In the genomic region with DNA sequence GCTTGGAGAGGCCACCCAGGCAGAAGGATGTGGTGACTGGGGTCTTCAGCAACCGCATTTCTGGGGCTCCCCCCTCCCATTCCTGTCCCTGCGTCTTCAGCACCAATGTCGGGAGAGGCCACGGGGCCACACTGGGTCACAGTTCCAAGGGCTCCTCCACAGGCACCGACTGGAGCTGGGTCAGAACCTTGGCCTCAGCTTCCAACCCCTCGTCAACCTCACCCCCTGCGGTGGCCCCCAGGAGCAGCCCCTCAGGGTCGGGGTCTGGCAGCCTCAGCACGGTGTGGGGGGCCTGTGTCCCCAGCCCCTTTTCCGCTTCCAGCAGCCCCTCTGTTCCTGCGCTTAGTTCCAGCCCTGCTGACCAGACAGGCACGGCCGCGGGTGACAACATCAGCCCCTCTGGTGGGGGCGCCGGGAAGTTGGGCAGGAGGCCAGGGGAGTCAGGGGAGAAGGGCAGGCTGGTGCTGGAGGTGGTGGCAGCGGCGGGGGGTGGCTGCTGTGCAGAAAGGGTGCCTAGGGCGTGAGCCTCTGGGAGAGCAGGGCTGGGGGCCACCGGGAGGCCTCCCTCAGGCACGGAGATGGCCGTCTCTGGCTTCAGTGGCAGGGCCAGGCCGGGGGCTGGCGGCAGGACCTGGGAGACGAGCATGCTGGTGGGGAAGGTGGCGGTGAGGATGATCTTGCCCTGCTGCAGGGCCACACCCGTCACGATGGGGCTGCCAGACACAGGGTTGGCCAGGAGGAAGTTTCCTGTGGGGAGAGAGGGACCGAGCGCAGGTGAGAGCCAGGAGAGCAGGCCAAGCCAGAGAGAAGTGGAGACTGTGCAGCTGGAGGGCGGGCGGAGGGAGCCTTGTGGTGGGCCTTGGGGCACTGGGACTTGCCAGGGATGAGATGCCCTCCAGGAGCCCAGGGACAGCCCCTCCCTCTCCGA, we compare ENCODE assay signal across 16 cellular contexts. TPM values are rescaled to one million over a fixed set of nuclear protein-coding genes. Genes with fewer than 3 reads are reported as not detected.
DNase-seq lines count a peak whose midpoint lies in the region; ATAC-seq and TF ChIP-seq lines count a peak whose summit lies in the region.
"Had no signal": no experiment of that assay in that cellular context is flagged by ENCODE, and none has a peak within 500 bp of the region (broad histone marks: within the 10 kb centered on the region; RNA-seq: fewer than 3 reads in every experiment).

No MANE protein-coding gene starts in this region.

- WGBS in psoas muscle, 3 donors, result 72 to 76% (median 74%) methylated on average over 32 to 33 of the region's 33 CpGs

- H3K36me3 Mint-ChIP-seq in activated T-cell treated with anti-CD3 and anti-CD28 coated beads, Interleukin-2, amount 50 U/mL, for 72 hours (ENCODE audit: insufficient read depth in 2 of 2), result no peaks in the 10 kb centered on the region
- H3K36me3 Mint-ChIP-seq: activated naive CD8-positive, alpha-beta T cell treated with anti-CD3 and anti-CD28 coated beads, Interleukin-2, amount 10 ng/mL, durations not matched to agents 7 days and 5 days had no signal

- H3K9ac ChIP-seq in NT2/D1 (ENCODE audit: insufficient read length, low read depth), result peak overlapping the region; percentile 61

- H3K4me1 ChIP-seq in NT2/D1 (ENCODE audit: insufficient read depth, insufficient read length) (peaks cover 15% of the 10 kb centered on the region), psoas muscle (peaks cover 34% of the 10 kb centered on the region)

- H3K27ac ChIP-seq in psoas muscle, result peak overlapping the region; percentile 95
- H3K27ac ChIP-seq: SJCRH30 had no signal

- DNase-seq in COLO668 (lab: John Stamatoyannopoulos, UW; ENCODE audit: unreplicated experiment) (peak; percentile 23), NT2/D1 (ENCODE audit: low read depth, low spot score) (no peak), left ventricle myocardium superior (peak; percentile 59), psoas muscle (no peak), T1000 (lab: John Stamatoyannopoulos, UW) (no peak), Kasumi-1 (lab: John Stamatoyannopoulos, UW) (no peak), NCI-H774 (lab: John Stamatoyannopoulos, UW) (no peak)
- no peak for DNase-seq in activated T-cell treated with anti-CD3 and anti-CD28 coated beads, Interleukin-2, amount 50 U/mL, for 72 hours
- DNase-seq: activated naive CD8-positive, alpha-beta T cell treated with anti-CD3 and anti-CD28 coated beads, Interleukin-2, amount 10 ng/mL, durations not matched to agents 7 days and 5 days; DND-41; dorsolateral prefrontal cortex; foreskin fibroblast; kidney; NCI-H1436; NCI-H82; SJCRH30 had no signal

- H3K4me3 ChIP-seq in NT2/D1 (ENCODE audit: insufficient read length, low read depth) (no peak overlapping the region), psoas muscle (peak overlapping the region; percentile 87)

- ATAC-seq in left ventricle myocardium superior (no peak), psoas muscle (no peak)
- ATAC-seq in activated T-cell treated with anti-CD3 and anti-CD28 coated beads, Interleukin-2, amount 50 U/mL, for 72 hours (replicated peaks in 1 of 2), result no peak

- intact Hi-C loops in left ventricle myocardium superior (cut with micrococcal nuclease) (no loop called here), psoas muscle (cut with DNase I) (loop anchor here in 1 of 2 donors (2.0 to 5.0 kb wide), 2 partner anchors 33 to 45 kb away; partner anchors contain the start of genes FBXO46 and MEIOSIN)

- H3K9me3 Mint-ChIP-seq in activated T-cell treated with anti-CD3 and anti-CD28 coated beads, Interleukin-2, amount 50 U/mL, for 72 hours, result no peaks in the 10 kb centered on the region
- H3K9me3 Mint-ChIP-seq: activated naive CD8-positive, alpha-beta T cell treated with anti-CD3 and anti-CD28 coated beads, Interleukin-2, amount 10 ng/mL, durations not matched to agents 7 days and 5 days had no signal

- H3K36me3 ChIP-seq in NT2/D1 (ENCODE audit: insufficient read depth, insufficient read length, low read length) (peaks cover 8% of the 10 kb centered on the region), psoas muscle (ENCODE audit: insufficient read depth in 1 of 2, low read depth in 1 of 2) (peaks cover 0 to 6% of the 10 kb centered on the region in 2 donors)
- H3K36me3 ChIP-seq: SJCRH30 had no signal

- H3K27ac Mint-ChIP-seq in activated T-cell treated with anti-CD3 and anti-CD28 coated beads, Interleukin-2, amount 50 U/mL, for 72 hours, result no peak overlapping the region
- H3K27ac Mint-ChIP-seq: activated naive CD8-positive, alpha-beta T cell treated with anti-CD3 and anti-CD28 coated beads, Interleukin-2, amount 10 ng/mL, durations not matched to agents 7 days and 5 days had no signal

- no peaks in the 10 kb centered on the region for H3K9me3 ChIP-seq in NT2/D1 (ENCODE audit: insufficient read depth, low read length)
- H3K9me3 ChIP-seq in psoas muscle, result no peaks in the 10 kb centered on the region
- H3K9me3 ChIP-seq: SJCRH30 had no signal

- peaks cover 4% of the 10 kb centered on the region for H3K27me3 Mint-ChIP-seq in activated T-cell treated with anti-CD3 and anti-CD28 coated beads, Interleukin-2, amount 50 U/mL, for 72 hours (ENCODE audit: low read depth)

- peaks cover 5% of the 10 kb centered on the region for H3K4me1 Mint-ChIP-seq in activated T-cell treated with anti-CD3 and anti-CD28 coated beads, Interleukin-2, amount 50 U/mL, for 72 hours (ENCODE audit: low read depth)

- H3K27me3 ChIP-seq in NT2/D1 (ENCODE audit: insufficient read depth, insufficient read length) (peaks cover 3% of the 10 kb centered on the region), psoas muscle (ENCODE audit: insufficient read depth in 3 of 3, low read length in 2 of 3) (no peaks in the 10 kb centered on the region)

- H3K4me3 Mint-ChIP-seq in activated T-cell treated with anti-CD3 and anti-CD28 coated beads, Interleukin-2, amount 50 U/mL, for 72 hours, result peak overlapping the region in 1 of 2 donors; percentile 45
- H3K4me3 Mint-ChIP-seq: activated naive CD8-positive, alpha-beta T cell treated with anti-CD3 and anti-CD28 coated beads, Interleukin-2, amount 10 ng/mL, durations not matched to agents 7 days and 5 days had no signal

- TF ChIP-seq CTCF in psoas muscle (IDR thresholded peaks at IDR 0.05), result no peak

RNA-seq across cellular contexts. Expression of gene SIX5, which starts 3.4 kb away (rescaled TPM):
- total RNA-seq in left ventricle myocardium superior, result 26.1 TPM
- total RNA-seq in psoas muscle, result 10 to 100 TPM in 1 of 4 donors, 1 to 10 TPM in 3; 9.2 to 14.5 (median 9.4) TPM
- 1 to 10 TPM; 7.0 to 9.1 (median 8.7) TPM for polyA plus RNA-seq in psoas muscle
- total RNA-seq in activated T-cell treated with anti-CD3 and anti-CD28 coated beads, Interleukin-2, amount 50 U/mL, for 72 hours, result 1 to 10 TPM; 3.7 to 5.2 TPM

RNA-seq across cellular contexts. Expression of gene DMPK, which starts 16.7 kb away (rescaled TPM):
- total RNA-seq in left ventricle myocardium superior, result 275 TPM
- total RNA-seq in psoas muscle, result 100 to 1,000 TPM; 132 to 617 (median 337) TPM
- 10 to 100 TPM; 53.0 to 77.7 (median 77.0) TPM for polyA plus RNA-seq in psoas muscle
- total RNA-seq in activated T-cell treated with anti-CD3 and anti-CD28 coated beads, Interleukin-2, amount 50 U/mL, for 72 hours, result 10 to 100 TPM; 31.7 to 42.4 TPM

RNA-seq across cellular contexts. Expression of gene DMWD, which starts 27.0 kb away (rescaled TPM):
- total RNA-seq in left ventricle myocardium superior, result 64.6 TPM
- 100 to 1,000 TPM in 1 of 4 donors, 10 to 100 TPM in 3; 50.8 to 104 (median 66.9) TPM for total RNA-seq in psoas muscle
- polyA plus RNA-seq in psoas muscle, result 10 to 100 TPM; 38.4 to 61.8 (median 48.2) TPM
- total RNA-seq in activated T-cell treated with anti-CD3 and anti-CD28 coated beads, Interleukin-2, amount 50 U/mL, for 72 hours, result 10 to 100 TPM; 36.7 to 54.1 TPM

RNA-seq across cellular contexts. Expression of gene MEIOSIN, which starts 32.4 kb away (rescaled TPM):
- total RNA-seq in left ventricle myocardium superior (not detected), psoas muscle (not detected)
- under 1 TPM in 1 of 3 donors, not detected in 2; 0.01 TPM for polyA plus RNA-seq in psoas muscle
- total RNA-seq in activated T-cell treated with anti-CD3 and anti-CD28 coated beads, Interleukin-2, amount 50 U/mL, for 72 hours, result under 1 TPM; 0.09 to 0.19 TPM
- total RNA-seq: activated naive CD8-positive, alpha-beta T cell treated with anti-CD3 and anti-CD28 coated beads, Interleukin-2, amount 10 ng/mL, durations not matched to agents 7 days and 5 days; kidney; SJCRH30 had no signal

RNA-seq across cellular contexts. Expression of gene FBXO46, which starts 34.9 kb away (rescaled TPM):
- total RNA-seq in left ventricle myocardium superior (15.4 TPM), psoas muscle (10 to 100 TPM in 2 of 4 donors, 1 to 10 TPM in 2; 6.4 to 13.0 (median 9.9) TPM)
- polyA plus RNA-seq in psoas muscle, result 1 to 10 TPM; 4.6 to 9.5 (median 5.0) TPM
- 10 to 100 TPM; 38.4 to 46.5 TPM for total RNA-seq in activated T-cell treated with anti-CD3 and anti-CD28 coated beads, Interleukin-2, amount 50 U/mL, for 72 hours

Comparison
In these comparisons a context has a peak if more than half of its experiments do, and no peak if none do; other contexts are left out.
1. DNase-seq: peak in COLO668 (single experiment) and left ventricle myocardium superior (single experiment); none in NT2/D1 (single experiment), psoas muscle (0 of 2), T1000 (single experiment), Kasumi-1 (0 of 2), activated T-cell treated with anti-CD3 and anti-CD28 coated beads, Interleukin-2, amount 50 U/mL, for 72 hours (0 of 2) and NCI-H774 (single experiment).